ENCODE assay signal across 8 cellular contexts in the genomic region with DNA sequence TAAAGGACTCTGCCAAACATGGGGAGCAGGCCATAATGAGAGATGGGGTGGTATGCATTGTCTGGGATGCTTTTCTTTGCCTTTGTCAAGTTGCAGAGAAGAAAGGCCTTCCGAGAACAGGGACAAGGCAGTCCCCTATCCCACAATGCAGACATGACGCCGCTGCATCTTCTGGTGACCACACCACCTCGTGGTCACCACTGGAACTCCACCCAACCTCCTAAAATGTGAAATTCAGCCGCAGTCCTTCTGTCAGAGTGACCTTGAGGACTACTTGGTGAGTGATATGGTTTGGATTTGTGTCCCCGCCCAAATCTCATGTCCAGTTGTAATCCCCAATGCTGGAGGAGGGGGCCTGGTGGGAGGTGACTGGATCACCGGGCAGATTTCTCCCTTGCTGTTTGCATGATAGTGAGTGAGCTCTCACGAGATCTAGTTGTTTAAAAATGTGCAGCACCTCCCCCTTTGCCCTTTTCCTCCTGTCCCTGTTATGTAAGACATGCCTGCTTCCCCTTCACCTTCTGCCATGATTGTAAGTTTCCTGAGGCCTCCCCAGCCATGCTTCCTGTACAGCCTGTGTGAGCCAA. TPM values are rescaled to one million over a fixed set of nuclear protein-coding genes. Genes with fewer than 3 reads are reported as not detected.
A peak's percentile ranks its signal among the peaks of the same experiment; 100 is the strongest.
DNase-seq lines count a peak whose midpoint lies in the region; ATAC-seq and TF ChIP-seq lines count a peak whose summit lies in the region.

No MANE protein-coding gene starts in this region.

- H3K27me3 Mint-ChIP-seq in activated CD4-positive, alpha-beta T cell treated with anti-CD3 and anti-CD28 coated beads, Interleukin-2, amount 10 ng/mL, durations not matched to agents 24 days and 14 days, result peaks cover 3% of the 10 kb centered on the region
- H3K27me3 Mint-ChIP-seq in effector memory CD8-positive, alpha-beta T cell, result peaks cover 19 to 23% of the 10 kb centered on the region in 2 donors
- H3K27me3 Mint-ChIP-seq in mesothelial cell of epicardium (ENCODE audit: low read depth), result peaks cover 8% of the 10 kb centered on the region

- no peaks in the 10 kb centered on the region for H3K9me3 ChIP-seq in testis

- no peak overlapping the region for H3K4me3 Mint-ChIP-seq in activated CD4-positive, alpha-beta T cell treated with anti-CD3 and anti-CD28 coated beads, Interleukin-2, amount 10 ng/mL, durations not matched to agents 24 days and 14 days
- no peak overlapping the region for H3K4me3 Mint-ChIP-seq in effector memory CD8-positive, alpha-beta T cell
- no peak overlapping the region for H3K4me3 Mint-ChIP-seq in mesothelial cell of epicardium

- H3K27me3 ChIP-seq in testis, result no peaks in the 10 kb centered on the region

- H3K27ac ChIP-seq in testis, result no peak overlapping the region

- no peaks in the 10 kb centered on the region for H3K9me3 Mint-ChIP-seq in activated CD4-positive, alpha-beta T cell treated with anti-CD3 and anti-CD28 coated beads, Interleukin-2, amount 10 ng/mL, durations not matched to agents 24 days and 14 days
- H3K9me3 Mint-ChIP-seq in effector memory CD8-positive, alpha-beta T cell, result no peaks in the 10 kb centered on the region
- H3K9me3 Mint-ChIP-seq in mesothelial cell of epicardium, result peaks cover 3% of the 10 kb centered on the region

- WGBS in testis, 2 donors, result 28 to 36% methylated on average over 8 of the region's 8 CpGs

- peak; percentile 36 for DNase-seq in DMS153 treated with DMSO at 0.1 percent for 48 hours (lab: John Stamatoyannopoulos, UW; ENCODE audit: unreplicated experiment)
- DNase-seq in MV-4-11 (lab: John Stamatoyannopoulos, UW), result peak; percentile 24
- peak; percentile 83 for DNase-seq in activated CD4-positive, alpha-beta T cell treated with anti-CD3 and anti-CD28 coated beads, Interleukin-2, amount 10 ng/mL, durations not matched to agents 24 days and 14 days
- peak; percentile 21 to 37 (median 36) for DNase-seq in effector memory CD8-positive, alpha-beta T cell
- peak in 1 of 2 experiments; percentile 72 for DNase-seq in mesothelial cell of epicardium (ENCODE audit: low spot score in 2 of 2, unreplicated experiment in 2 of 2)
- peak; percentile 78 for DNase-seq in testis

- ATAC-seq in GM21576 (IDR thresholded peaks at IDR 0.05; ENCODE audit: unreplicated experiment), result peak; percentile 53
- peak; percentile 65 for ATAC-seq in effector memory CD8-positive, alpha-beta T cell (replicated peaks)
- ATAC-seq in GM21723 (IDR thresholded peaks at IDR 0.05; ENCODE audit: unreplicated experiment), result no peak

- TF ChIP-seq CTCF in mesothelial cell of epicardium (IDR thresholded peaks at IDR 0.05; ENCODE audit: unreplicated experiment), result peak; percentile 86
- peak; percentile 70 to 77 (median 72) for TF ChIP-seq CTCF in testis (IDR thresholded peaks at IDR 0.05)

- no peak overlapping the region for H3K4me3 ChIP-seq in testis

- H3K4me1 Mint-ChIP-seq in activated CD4-positive, alpha-beta T cell treated with anti-CD3 and anti-CD28 coated beads, Interleukin-2, amount 10 ng/mL, durations not matched to agents 24 days and 14 days, result peaks cover 10% of the 10 kb centered on the region
- H3K4me1 Mint-ChIP-seq in effector memory CD8-positive, alpha-beta T cell (ENCODE audit: low read depth in 2 of 2), result peaks cover 6 to 8% of the 10 kb centered on the region in 2 donors
- peaks cover 23% of the 10 kb centered on the region for H3K4me1 Mint-ChIP-seq in mesothelial cell of epicardium

- H3K36me3 Mint-ChIP-seq in activated CD4-positive, alpha-beta T cell treated with anti-CD3 and anti-CD28 coated beads, Interleukin-2, amount 10 ng/mL, durations not matched to agents 24 days and 14 days (ENCODE audit: low read depth), result no peaks in the 10 kb centered on the region
- H3K36me3 Mint-ChIP-seq in effector memory CD8-positive, alpha-beta T cell (ENCODE audit: insufficient read depth), result peaks cover 5% of the 10 kb centered on the region
- no peaks in the 10 kb centered on the region for H3K36me3 Mint-ChIP-seq in mesothelial cell of epicardium

- no peaks in the 10 kb centered on the region for H3K36me3 ChIP-seq in testis (ENCODE audit: low read depth, missing control alignments)

- peaks cover 21% of the 10 kb centered on the region for H3K4me1 ChIP-seq in testis

- H3K27ac Mint-ChIP-seq in activated CD4-positive, alpha-beta T cell treated with anti-CD3 and anti-CD28 coated beads, Interleukin-2, amount 10 ng/mL, durations not matched to agents 24 days and 14 days, result no peak overlapping the region
- no peak overlapping the region for H3K27ac Mint-ChIP-seq in effector memory CD8-positive, alpha-beta T cell
- no peak overlapping the region for H3K27ac Mint-ChIP-seq in mesothelial cell of epicardium

- intact Hi-C loops in activated CD4-positive, alpha-beta T cell treated with anti-CD3 and anti-CD28 coated beads, Interleukin-2, amount 10 ng/mL, durations not matched to agents 24 days and 14 days (cut with micrococcal nuclease), result no loop called here
- intact Hi-C loops in testis (cut with DNase I; ENCODE audit: low total_unique reads), result no loop called here

- TF ChIP-seq POLR2A in testis (IDR thresholded peaks at IDR 0.05), result no peak

RNA-seq across cellular contexts. Expression of a gene that starts 15.2 kb away (rescaled TPM):
- not detected in 2 replicates for total RNA-seq in activated CD4-positive, alpha-beta T cell treated with anti-CD3 and anti-CD28 coated beads, Interleukin-2, amount 10 ng/mL, durations not matched to agents 24 days and 14 days
- 0.18 to 0.43 TPM (median 0.22 TPM) in 3 replicates for total RNA-seq in mesothelial cell of epicardium
- 1 to 10 TPM; 6.4 to 8.3 TPM for total RNA-seq in testis
- polyA plus RNA-seq in testis (ENCODE audit: insufficient read depth, low read depth, low replicate concordance), result 18.7 TPM

RNA-seq across cellular contexts. Expression of a gene that starts 16.7 kb away (rescaled TPM):
- 46.2 and 46.4 TPM in 2 replicates for total RNA-seq in activated CD4-positive, alpha-beta T cell treated with anti-CD3 and anti-CD28 coated beads, Interleukin-2, amount 10 ng/mL, durations not matched to agents 24 days and 14 days
- total RNA-seq in mesothelial cell of epicardium, result 62.4 to 66.4 TPM (median 65.0 TPM) in 3 replicates
- total RNA-seq in testis, result 100 to 1,000 TPM in 1 of 2 donors, 10 to 100 TPM in 1; 98.8 to 114 TPM
- polyA plus RNA-seq in testis (ENCODE audit: insufficient read depth, low read depth, low replicate concordance), result 91.8 TPM
